In the genomic region with DNA sequence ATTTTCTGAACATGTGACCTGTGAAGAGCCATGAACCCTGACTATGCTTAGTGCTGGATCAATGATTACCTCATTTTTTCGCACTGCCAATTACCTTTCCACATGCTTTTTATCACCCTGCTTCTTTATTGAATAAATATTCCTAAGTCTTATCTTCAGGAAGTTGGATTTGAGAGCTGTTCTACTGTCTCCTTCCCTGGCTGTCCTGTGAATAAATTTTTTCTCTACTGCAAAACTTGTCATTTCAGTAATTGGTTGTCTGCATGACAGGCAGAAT, we compare ENCODE assay signal across 2 cellular contexts.
TF ChIP-seq lines count a peak whose summit lies in the region.

No MANE protein-coding gene starts in this region.

TF ChIP-seq in HCT116, 20 proteins besides CTCF, POLR2A, EP300 and RAD21:
- TF ChIP-seq, protein P1, sequence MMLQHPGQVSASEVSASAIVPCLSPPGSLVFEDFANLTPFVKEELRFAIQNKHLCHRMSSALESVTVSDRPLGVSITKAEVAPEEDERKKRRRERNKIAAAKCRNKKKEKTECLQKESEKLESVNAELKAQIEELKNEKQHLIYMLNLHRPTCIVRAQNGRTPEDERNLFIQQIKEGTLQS (IDR thresholded peaks at IDR 0.05): no peak
- TF ChIP-seq ELF1 (IDR thresholded peaks at IDR 0.05; ENCODE audit: borderline replicate concordance, low read depth) (no peak), EZH2phosphoT487 (IDR thresholded peaks at IDR 0.05; ENCODE audit: borderline replicate concordance) (no peak), POLR2AphosphoS5 (IDR thresholded peaks at IDR 0.05; ENCODE audit: low read depth, low read length) (no peak), ZFX (IDR thresholded peaks at IDR 0.05) (no peak), CBX3 (IDR thresholded peaks at IDR 0.05; ENCODE audit: low read depth) (no peak), FOSL1 (IDR thresholded peaks at IDR 0.05; ENCODE audit: low read depth) (no peak), SP1 (IDR thresholded peaks at IDR 0.05; ENCODE audit: low read depth) (no peak), SIN3A (IDR thresholded peaks at IDR 0.05; ENCODE audit: low read depth) (no peak), JUND (IDR thresholded peaks at IDR 0.05) (no peak), CEBPB (IDR thresholded peaks at IDR 0.05; ENCODE audit: low read depth) (no peak)
- TF ChIP-seq, protein P2, sequence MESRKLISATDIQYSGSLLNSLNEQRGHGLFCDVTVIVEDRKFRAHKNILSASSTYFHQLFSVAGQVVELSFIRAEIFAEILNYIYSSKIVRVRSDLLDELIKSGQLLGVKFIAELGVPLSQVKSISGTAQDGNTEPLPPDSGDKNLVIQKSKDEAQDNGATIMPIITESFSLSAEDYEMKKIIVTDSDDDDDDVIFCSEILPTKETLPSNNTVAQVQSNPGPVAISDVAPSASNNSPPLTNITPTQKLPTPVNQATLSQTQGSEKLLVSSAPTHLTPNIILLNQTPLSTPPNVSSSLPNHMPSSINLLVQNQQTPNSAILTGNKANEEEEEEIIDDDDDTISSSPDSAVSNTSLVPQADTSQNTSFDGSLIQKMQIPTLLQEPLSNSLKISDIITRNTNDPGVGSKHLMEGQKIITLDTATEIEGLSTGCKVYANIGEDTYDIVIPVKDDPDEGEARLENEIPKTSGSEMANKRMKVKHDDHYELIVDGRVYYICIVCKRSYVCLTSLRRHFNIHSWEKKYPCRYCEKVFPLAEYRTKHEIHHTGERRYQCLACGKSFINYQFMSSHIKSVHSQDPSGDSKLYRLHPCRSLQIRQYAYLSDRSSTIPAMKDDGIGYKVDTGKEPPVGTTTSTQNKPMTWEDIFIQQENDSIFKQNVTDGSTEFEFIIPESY (IDR thresholded peaks at IDR 0.05; ENCODE audit: extremely low read depth, insufficient replicate concordance, low read length): no peak

TF ChIP-seq in GM12878, 131 proteins besides CTCF, POLR2A, EP300 and RAD21:
- TF ChIP-seq POLR2AphosphoS2 (IDR thresholded peaks at IDR 0.05; ENCODE audit: low read depth, low read length) (no peak), RBBP5 (conservative IDR thresholded peaks at IDR 0.05) (no peak), ZNF217 (IDR thresholded peaks at IDR 0.05) (no peak), WRNIP1 (IDR thresholded peaks at IDR 0.05; ENCODE audit: borderline replicate concordance, low read depth, low read length) (no peak), MEF2B (IDR thresholded peaks at IDR 0.05; ENCODE audit: partially characterized antibody, poor library complexity, severe bottlenecking) (no peak), POU2F2 (IDR thresholded peaks at IDR 0.05; ENCODE audit: borderline replicate concordance, low read depth, low read length) (no peak), ZNF274 (IDR thresholded peaks at IDR 0.05; ENCODE audit: insufficient read depth, insufficient read length) (no peak), ESRRA (IDR thresholded peaks at IDR 0.05; ENCODE audit: low read length) (no peak), SRF (IDR thresholded peaks at IDR 0.05; ENCODE audit: low read depth in 2 of 2, low read length in 2 of 2) (no peak), TCF12 (IDR thresholded peaks at IDR 0.05; ENCODE audit: low read depth, low read length) (no peak)
- TF ChIP-seq, protein P3, sequence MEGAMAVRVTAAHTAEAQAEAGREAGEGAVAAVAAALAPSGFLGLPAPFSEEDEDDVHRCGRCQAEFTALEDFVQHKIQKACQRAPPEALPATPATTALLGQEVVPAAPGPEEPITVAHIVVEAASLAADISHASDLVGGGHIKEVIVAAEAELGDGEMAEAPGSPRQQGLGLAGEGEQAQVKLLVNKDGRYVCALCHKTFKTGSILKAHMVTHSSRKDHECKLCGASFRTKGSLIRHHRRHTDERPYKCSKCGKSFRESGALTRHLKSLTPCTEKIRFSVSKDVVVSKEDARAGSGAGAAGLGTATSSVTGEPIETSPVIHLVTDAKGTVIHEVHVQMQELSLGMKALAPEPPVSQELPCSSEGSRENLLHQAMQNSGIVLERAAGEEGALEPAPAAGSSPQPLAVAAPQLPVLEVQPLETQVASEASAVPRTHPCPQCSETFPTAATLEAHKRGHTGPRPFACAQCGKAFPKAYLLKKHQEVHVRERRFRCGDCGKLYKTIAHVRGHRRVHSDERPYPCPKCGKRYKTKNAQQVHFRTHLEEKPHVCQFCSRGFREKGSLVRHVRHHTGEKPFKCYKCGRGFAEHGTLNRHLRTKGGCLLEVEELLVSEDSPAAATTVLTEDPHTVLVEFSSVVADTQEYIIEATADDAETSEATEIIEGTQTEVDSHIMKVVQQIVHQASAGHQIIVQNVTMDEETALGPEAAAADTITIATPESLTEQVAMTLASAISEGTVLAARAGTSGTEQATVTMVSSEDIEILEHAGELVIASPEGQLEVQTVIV (IDR thresholded peaks at IDR 0.05; ENCODE audit: borderline replicate concordance, partially characterized antibody): no peak
- TF ChIP-seq, protein P4, sequence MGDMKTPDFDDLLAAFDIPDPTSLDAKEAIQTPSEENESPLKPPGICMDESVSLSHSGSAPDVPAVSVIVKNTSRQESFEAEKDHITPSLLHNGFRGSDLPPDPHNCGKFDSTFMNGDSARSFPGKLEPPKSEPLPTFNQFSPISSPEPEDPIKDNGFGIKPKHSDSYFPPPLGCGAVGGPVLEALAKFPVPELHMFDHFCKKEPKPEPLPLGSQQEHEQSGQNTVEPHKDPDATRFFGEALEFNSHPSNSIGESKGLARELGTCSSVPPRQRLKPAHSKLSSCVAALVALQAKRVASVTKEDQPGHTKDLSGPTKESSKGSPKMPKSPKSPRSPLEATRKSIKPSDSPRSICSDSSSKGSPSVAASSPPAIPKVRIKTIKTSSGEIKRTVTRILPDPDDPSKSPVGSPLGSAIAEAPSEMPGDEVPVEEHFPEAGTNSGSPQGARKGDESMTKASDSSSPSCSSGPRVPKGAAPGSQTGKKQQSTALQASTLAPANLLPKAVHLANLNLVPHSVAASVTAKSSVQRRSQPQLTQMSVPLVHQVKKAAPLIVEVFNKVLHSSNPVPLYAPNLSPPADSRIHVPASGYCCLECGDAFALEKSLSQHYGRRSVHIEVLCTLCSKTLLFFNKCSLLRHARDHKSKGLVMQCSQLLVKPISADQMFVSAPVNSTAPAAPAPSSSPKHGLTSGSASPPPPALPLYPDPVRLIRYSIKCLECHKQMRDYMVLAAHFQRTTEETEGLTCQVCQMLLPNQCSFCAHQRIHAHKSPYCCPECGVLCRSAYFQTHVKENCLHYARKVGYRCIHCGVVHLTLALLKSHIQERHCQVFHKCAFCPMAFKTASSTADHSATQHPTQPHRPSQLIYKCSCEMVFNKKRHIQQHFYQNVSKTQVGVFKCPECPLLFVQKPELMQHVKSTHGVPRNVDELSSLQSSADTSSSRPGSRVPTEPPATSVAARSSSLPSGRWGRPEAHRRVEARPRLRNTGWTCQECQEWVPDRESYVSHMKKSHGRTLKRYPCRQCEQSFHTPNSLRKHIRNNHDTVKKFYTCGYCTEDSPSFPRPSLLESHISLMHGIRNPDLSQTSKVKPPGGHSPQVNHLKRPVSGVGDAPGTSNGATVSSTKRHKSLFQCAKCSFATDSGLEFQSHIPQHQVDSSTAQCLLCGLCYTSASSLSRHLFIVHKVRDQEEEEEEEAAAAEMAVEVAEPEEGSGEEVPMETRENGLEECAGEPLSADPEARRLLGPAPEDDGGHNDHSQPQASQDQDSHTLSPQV (IDR thresholded peaks at IDR 0.05): no peak
- TF ChIP-seq, protein P5, sequence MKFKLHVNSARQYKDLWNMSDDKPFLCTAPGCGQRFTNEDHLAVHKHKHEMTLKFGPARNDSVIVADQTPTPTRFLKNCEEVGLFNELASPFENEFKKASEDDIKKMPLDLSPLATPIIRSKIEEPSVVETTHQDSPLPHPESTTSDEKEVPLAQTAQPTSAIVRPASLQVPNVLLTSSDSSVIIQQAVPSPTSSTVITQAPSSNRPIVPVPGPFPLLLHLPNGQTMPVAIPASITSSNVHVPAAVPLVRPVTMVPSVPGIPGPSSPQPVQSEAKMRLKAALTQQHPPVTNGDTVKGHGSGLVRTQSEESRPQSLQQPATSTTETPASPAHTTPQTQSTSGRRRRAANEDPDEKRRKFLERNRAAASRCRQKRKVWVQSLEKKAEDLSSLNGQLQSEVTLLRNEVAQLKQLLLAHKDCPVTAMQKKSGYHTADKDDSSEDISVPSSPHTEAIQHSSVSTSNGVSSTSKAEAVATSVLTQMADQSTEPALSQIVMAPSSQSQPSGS (IDR thresholded peaks at IDR 0.05; ENCODE audit: low read length): no peak
